24 cellular contexts compared by ENCODE assay signal in the genomic region with DNA sequence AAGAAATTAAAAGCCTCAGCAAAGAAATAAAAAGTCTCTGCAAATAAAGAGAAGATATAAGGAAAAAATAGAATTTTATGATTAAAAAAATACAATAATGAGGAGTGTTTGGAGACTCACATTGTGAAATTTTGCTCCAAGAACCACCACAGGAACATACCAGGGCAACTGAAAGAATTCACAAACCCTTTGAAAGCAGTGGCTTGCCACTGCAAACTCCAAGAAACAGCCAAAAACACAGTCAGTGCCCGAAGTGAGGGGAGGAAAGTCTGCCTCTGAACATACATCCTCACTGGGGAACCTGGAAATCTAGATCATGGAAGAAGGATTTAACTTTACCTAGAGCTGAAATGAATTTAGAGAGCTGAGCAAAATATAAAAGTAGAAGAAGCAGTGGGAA. TPM values are rescaled to one million over a fixed set of nuclear protein-coding genes. Genes with fewer than 3 reads are reported as not detected.
"Had no signal": no experiment of that assay in that cellular context is flagged by ENCODE, and none has a peak within 500 bp of the region (broad histone marks: within the 10 kb centered on the region; RNA-seq: fewer than 3 reads in every experiment).

No MANE protein-coding gene starts in this region.

- H3K27me3 ChIP-seq: adrenal gland, cardiac muscle cell, right atrium auricular region, tibial nerve, vagina had no signal

- H3K36me3 Mint-ChIP-seq: activated naive CD4-positive, alpha-beta T cell treated with anti-CD3 and anti-CD28 coated beads, Interleukin-2, amount 10 ng/mL, durations not matched to agents 7 days and 5 days had no signal

- H3K4me1 Mint-ChIP-seq: activated naive CD4-positive, alpha-beta T cell treated with anti-CD3 and anti-CD28 coated beads, Interleukin-2, amount 10 ng/mL, durations not matched to agents 7 days and 5 days; neural crest cell had no signal

- H3K4me3 ChIP-seq: adrenal gland, cardiac muscle cell, dorsolateral prefrontal cortex, lung, prostate gland, right atrium auricular region, skin epidermis, tibial nerve, vagina had no signal

- H3K27ac Mint-ChIP-seq: activated naive CD4-positive, alpha-beta T cell treated with anti-CD3 and anti-CD28 coated beads, Interleukin-2, amount 10 ng/mL, durations not matched to agents 7 days and 5 days; stimulated activated naive CD8-positive, alpha-beta T cell treated with anti-CD3 and anti-CD28 coated beads, Interleukin-15, Interleukin-2, amounts not matched to agents 100 ng/mL and 50 ng/mL, for 24 hours had no signal

- H3K4me3 Mint-ChIP-seq: activated naive CD4-positive, alpha-beta T cell treated with anti-CD3 and anti-CD28 coated beads, Interleukin-2, amount 10 ng/mL, durations not matched to agents 7 days and 5 days; neural crest cell; stimulated activated naive CD8-positive, alpha-beta T cell treated with anti-CD3 and anti-CD28 coated beads, Interleukin-15, Interleukin-2, amounts not matched to agents 100 ng/mL and 50 ng/mL, for 24 hours had no signal

- H3K4me1 ChIP-seq: adrenal gland, prostate gland, right atrium auricular region, tibial nerve, vagina had no signal

- DNase-seq: activated CD4-positive, alpha-beta T cell treated with anti-CD3 and anti-CD28 coated beads, Interleukin-2, amount 50 U/mL, for 1 hour; activated CD4-positive, CD25-positive, alpha-beta regulatory T cell treated with anti-CD3 and anti-CD28 coated beads, Interleukin-2, amount 50 U/mL, for 72 hours; activated CD8-positive, alpha-beta memory T cell treated with anti-CD3 and anti-CD28 coated beads for 24 hours; activated CD8-positive, alpha-beta memory T cell treated with anti-CD3 and anti-CD28 coated beads, Interleukin-2, amount 50 U/mL, for 48 hours; activated effector memory CD4-positive, alpha-beta T cell treated with Interleukin-2 at 50 U/mL for 16 hours; activated naive CD4-positive, alpha-beta T cell treated with anti-CD3 and anti-CD28 coated beads, Interleukin-2, amount 10 ng/mL, durations not matched to agents 7 days and 5 days; activated T-cell treated with anti-CD3 and anti-CD28 coated beads, Interleukin-2, amount 50 U/mL, for 48 hours; dorsolateral prefrontal cortex; glutamatergic neuron; hippocampal formation; stimulated activated CD4-positive, alpha-beta T cell treated with anti-CD3 and anti-CD28 coated beads, Interleukin-15, amount 100 ng/mL, for 24 hours; stimulated activated CD4-positive, alpha-beta T cell treated with anti-CD3 and anti-CD28 coated beads, Interleukin-2, amount 100 ng/mL, for 48 hours had no signal

- H3K9me3 Mint-ChIP-seq: activated naive CD4-positive, alpha-beta T cell treated with anti-CD3 and anti-CD28 coated beads, Interleukin-2, amount 10 ng/mL, durations not matched to agents 7 days and 5 days; neural crest cell had no signal

- H3K27me3 Mint-ChIP-seq: activated naive CD4-positive, alpha-beta T cell treated with anti-CD3 and anti-CD28 coated beads, Interleukin-2, amount 10 ng/mL, durations not matched to agents 7 days and 5 days had no signal

- H3K36me3 ChIP-seq: adrenal gland, cardiac muscle cell, prostate gland, right atrium auricular region, tibial nerve, vagina had no signal

- H3K27ac ChIP-seq: adrenal gland, cardiac muscle cell, dorsolateral prefrontal cortex, prostate gland, right atrium auricular region, skin epidermis, tibial nerve, vagina, VCaP had no signal

- H3K9me3 ChIP-seq: adrenal gland, prostate gland, right atrium auricular region, tibial nerve, vagina had no signal

RNA-seq across cellular contexts. Expression of a gene that starts 33.1 kb away (rescaled TPM):
- total RNA-seq: T-helper 1 cell treated with Interleukin-12 subunit alpha and Interleukin-12 subunit beta and Interleukin-4 antibody, amounts not matched to agents 30 ng/mL and 1 ng/mL, for 36 hours; vagina had no signal
